ENCODE assay signal across 23 cellular contexts in genomic region chr9:91604451-91604850, GRCh38.
DNase-seq lines count a peak whose midpoint lies in the region; ATAC-seq, FAIRE-seq and TF ChIP-seq lines count a peak whose summit lies in the region.
"Had no signal": no experiment of that assay in that cellular context is flagged by ENCODE, and none has a peak within 500 bp of the region (broad histone marks: within the 10 kb centered on the region; RNA-seq: fewer than 3 reads in every experiment).

No MANE protein-coding gene starts in this region.

- H3K9me3 ChIP-seq in vagina: no peaks in the 10 kb centered on the region
- H3K9me3 ChIP-seq: BE2C; BLaER1 treated with 17β-estradiol and CSF1 and Interleukin-3, amounts not matched to agents 10 nM and 100 nM had no signal

- H3K27ac ChIP-seq in vagina: no peak overlapping the region
- H3K27ac ChIP-seq: 22Rv1; BLaER1 treated with 17β-estradiol and CSF1 and Interleukin-3, amounts not matched to agents 10 nM and 100 nM had no signal

- ATAC-seq in left colon (peak; percentile 62), HG03439 (IDR thresholded peaks at IDR 0.05; ENCODE audit: unreplicated experiment) (no peak)
- ATAC-seq: GM23338, HCT116 had no signal

- TF ChIP-seq CTCF in bronchial epithelial cell (IDR thresholded peaks at IDR 0.05; ENCODE audit: insufficient read depth, low read length, severe bottlenecking) (no peak), vagina (IDR thresholded peaks at IDR 0.05) (no peak)

- peak; percentile 53 for DNase-seq in DMS79 treated with DMSO at 0.1 percent for 48 hours (lab: John Stamatoyannopoulos, UW)
- DNase-seq in DMS79 (lab: John Stamatoyannopoulos, UW): no peak
- peak; percentile 41 for DNase-seq in bronchial epithelial cell (ENCODE audit: low read depth)
- no peak for DNase-seq in left colon
- no peak for DNase-seq in foreskin melanocyte
- no peak for DNase-seq in vagina (ENCODE audit: extremely low spot score in 2 of 2)
- no peak for DNase-seq in DMS 273 (lab: John Stamatoyannopoulos, UW; ENCODE audit: unreplicated experiment)
- DNase-seq: AML-193; BE2C; Calu3; CD4-positive, alpha-beta T cell; CD8-positive, alpha-beta memory T cell; DMS153; GF-D8; H9 had no signal

- no peaks in the 10 kb centered on the region for H3K27me3 ChIP-seq in bronchial epithelial cell (ENCODE audit: control insufficient read depth, insufficient read depth, low read length)
- no peaks in the 10 kb centered on the region for H3K27me3 ChIP-seq in vagina
- H3K27me3 ChIP-seq: BLaER1 treated with 17β-estradiol and CSF1 and Interleukin-3, amounts not matched to agents 10 nM and 100 nM had no signal

- no peaks in the 10 kb centered on the region for H3K4me1 ChIP-seq in vagina
- H3K4me1 ChIP-seq: BE2C; BLaER1 treated with 17β-estradiol and CSF1 and Interleukin-3, amounts not matched to agents 10 nM and 100 nM had no signal

- no peak for TF ChIP-seq POLR2A in vagina (IDR thresholded peaks at IDR 0.05)

- H3K4me3 ChIP-seq in bronchial epithelial cell (ENCODE audit: low read depth, low read length) (no peak overlapping the region), vagina (no peak overlapping the region)
- H3K4me3 ChIP-seq: BLaER1 treated with 17β-estradiol and CSF1 and Interleukin-3, amounts not matched to agents 10 nM and 100 nM; GM23338 had no signal

- intact Hi-C loops in left colon (cut with DNase I, micrococcal nuclease): no loop called here
- intact Hi-C loops in vagina (cut with DNase I): no loop called here

- H3K36me3 ChIP-seq in bronchial epithelial cell (ENCODE audit: control insufficient read depth, insufficient read depth, low read length): no peaks in the 10 kb centered on the region
- H3K36me3 ChIP-seq in vagina: no peaks in the 10 kb centered on the region
- H3K36me3 ChIP-seq: BE2C; BLaER1 treated with 17β-estradiol and CSF1 and Interleukin-3, amounts not matched to agents 10 nM and 100 nM had no signal

- FAIRE-seq in bronchial epithelial cell (lab: Jason Lieb, UNC): no peak
- FAIRE-seq: A204.1, GM12891, GM18507 had no signal

Comparison
In these comparisons a context has a peak if more than half of its experiments do, and no peak if none do; other contexts are left out.
1. DNase-seq: peak in DMS79 treated with DMSO at 0.1 percent for 48 hours (single experiment) and bronchial epithelial cell (single experiment); none in DMS79 (single experiment), left colon (0 of 2), foreskin melanocyte (single experiment), vagina (0 of 2) and DMS 273 (single experiment).